ENCODE assay signal across 11 cellular contexts in the genomic region with DNA sequence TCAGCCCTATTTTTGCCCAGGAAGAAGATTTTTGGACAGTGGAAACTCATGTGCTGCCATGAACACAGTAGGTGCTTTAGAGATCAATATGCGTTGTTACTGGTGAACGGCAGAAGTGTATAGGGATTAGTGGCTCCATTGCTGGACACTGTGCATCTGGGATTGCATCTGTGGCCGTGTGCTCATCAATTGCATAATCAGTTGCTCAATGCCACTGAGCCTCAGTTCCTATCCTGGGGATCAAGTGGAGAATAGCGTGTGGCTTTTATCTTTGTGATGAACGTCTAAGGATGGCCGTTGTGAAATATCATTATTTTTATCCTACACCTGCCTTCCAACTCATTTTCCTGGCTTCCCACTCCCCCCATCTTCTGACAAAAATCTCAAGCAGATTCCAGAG. TPM values are rescaled to one million over a fixed set of nuclear protein-coding genes. Genes with fewer than 3 reads are reported as not detected.
A peak's percentile ranks its signal among the peaks of the same experiment; 100 is the strongest.
DNase-seq lines count a peak whose midpoint lies in the region; ATAC-seq and TF ChIP-seq lines count a peak whose summit lies in the region.
"Had no signal": no experiment of that assay in that cellular context is flagged by ENCODE, and none has a peak within 500 bp of the region (broad histone marks: within the 10 kb centered on the region; RNA-seq: fewer than 3 reads in every experiment).

No MANE protein-coding gene starts in this region.

- H3K56ac ChIP-seq in H9 (ENCODE audit: insufficient read length, low read depth, low read length) = no peak overlapping the region

- intact Hi-C loops in left ventricle myocardium inferior (cut with micrococcal nuclease) = no loop called here

- H3K27me3 ChIP-seq in H9 (ENCODE audit: insufficient read depth, low read length) (no peaks in the 10 kb centered on the region; the same call in 1 of the 2 replicates), SJCRH30 (no peaks in the 10 kb centered on the region), left ventricle myocardium inferior (ENCODE audit: low read depth) (peaks cover 59% of the 10 kb centered on the region)
- H3K27me3 ChIP-seq: cardiac muscle cell had no signal

- H3K36me3 Mint-ChIP-seq in H9 (ENCODE audit: insufficient read depth in 1 of 3, low read depth in 3 of 3) = no peaks in the 10 kb centered on the region
- H3K36me3 Mint-ChIP-seq: stimulated activated naive B cell treated with anti-CD40 and anti-IgM and Interleukin-4, amounts not matched to agents 10 μg/mL and 1 μg/mL and 100 μg/mL, for 72 hours had no signal

- H3K4ac ChIP-seq in H9 (ENCODE audit: low read depth, low read length) = no peak overlapping the region

- H3K79me2 ChIP-seq in H9 (ENCODE audit: insufficient read depth, low read length) = no peaks in the 10 kb centered on the region

- H2BK5ac ChIP-seq in H9 (ENCODE audit: insufficient read length, low read length) = no peak overlapping the region

- no peak for TF ChIP-seq CTCF in H9 (conservative IDR thresholded peaks at IDR 0.05)
- no peak for TF ChIP-seq CTCF in left ventricle myocardium inferior (IDR thresholded peaks at IDR 0.05; ENCODE audit: borderline replicate concordance)

- H3K14ac ChIP-seq in H9 (ENCODE audit: insufficient read depth, low read length) = no peak overlapping the region

- no peak overlapping the region for H3T11ph ChIP-seq in H9 (ENCODE audit: low read length)

- H4K20me1 ChIP-seq in H9 (ENCODE audit: control insufficient read depth, insufficient read depth, insufficient read length) = no peaks in the 10 kb centered on the region

- H3K4me1 Mint-ChIP-seq in H9 = peaks cover 38 to 39% of the 10 kb centered on the region in 2 experiments

- WGBS in H9 (ENCODE audit: extremely low coverage, insufficient read length, low lambda C conversion rate) = no CpG with 5 or more reads among the region's 6 CpGs

- no peak overlapping the region for H2AK5ac ChIP-seq in H9 (ENCODE audit: insufficient read length, low read length)

- H3K36me3 ChIP-seq in SJCRH30 (no peaks in the 10 kb centered on the region), left ventricle myocardium inferior (no peaks in the 10 kb centered on the region)
- H3K36me3 ChIP-seq: cardiac muscle cell had no signal

- H2BK15ac ChIP-seq in H9 (ENCODE audit: low read depth, low read length) = no peak overlapping the region

- no peak for DNase-seq in H9
- DNase-seq in SJCRH30 = no peak
- no peak for DNase-seq in left ventricle myocardium inferior
- DNase-seq in stromal cell of bone marrow (ENCODE audit: low read depth) = peak; percentile 21
- DNase-seq in NCI-H345 treated with DMSO at 0.1 percent for 48 hours (lab: John Stamatoyannopoulos, UW; ENCODE audit: unreplicated experiment) = no peak
- DNase-seq: activated B cell treated with CpG ODN at 0.5 μM for 24 hours; stimulated activated naive B cell treated with anti-CD40 and anti-IgM and Interleukin-4, amounts not matched to agents 10 μg/mL and 1 μg/mL and 100 μg/mL, for 72 hours had no signal

- H3K27ac ChIP-seq in H9 (ENCODE audit: insufficient read length, low read depth, low read length) (no peak overlapping the region), SJCRH30 (peak overlapping the region; percentile 31; the same call in 1 of the 2 replicates), left ventricle myocardium inferior (replicated peaks) (peak overlapping the region; percentile 69)
- H3K27ac ChIP-seq: cardiac muscle cell had no signal

- H2BK120ac ChIP-seq in H9 (ENCODE audit: low read depth, low read length, poor library complexity, severe bottlenecking) = no peak overlapping the region

- H3K4me3 ChIP-seq in SJCRH30 (no peak overlapping the region), left ventricle myocardium inferior (no peak overlapping the region)
- H3K4me3 ChIP-seq: cardiac muscle cell had no signal

- peaks cover 14% of the 10 kb centered on the region; the same call in 1 of the 2 replicates for H3K4me1 ChIP-seq in H9 (ENCODE audit: insufficient read depth, low read length)
- H3K4me1 ChIP-seq in SJCRH30 = peaks cover 13% of the 10 kb centered on the region
- H3K4me1 ChIP-seq in left ventricle myocardium inferior = peaks cover 24% of the 10 kb centered on the region

- no peak overlapping the region for H4K5ac ChIP-seq in H9 (ENCODE audit: insufficient read length, low read depth, low read length)

- H3K23me2 ChIP-seq in H9 (ENCODE audit: insufficient read length, low read depth, low read length, poor library complexity, severe bottlenecking) = no peaks in the 10 kb centered on the region

- H3K4me2 ChIP-seq in H9 (ENCODE audit: insufficient read depth, insufficient read length, low read length) = no peak overlapping the region

- no peak overlapping the region for H2BK12ac ChIP-seq in H9 (ENCODE audit: insufficient read length, low read depth, low read length)

- no peak overlapping the region for H4K91ac ChIP-seq in H9 (ENCODE audit: insufficient read length, low read depth, low read length)

- no peak for ATAC-seq in GM21360 (IDR thresholded peaks at IDR 0.05; ENCODE audit: unreplicated experiment)
- no peak for ATAC-seq in GM19023 (IDR thresholded peaks at IDR 0.05; ENCODE audit: unreplicated experiment)

- no peaks in the 10 kb centered on the region for H3K9me3 Mint-ChIP-seq in H9
- H3K9me3 Mint-ChIP-seq: activated B cell treated with CpG ODN at 0.5 μM for 24 hours; stimulated activated naive B cell treated with anti-CD40 and anti-IgM and Interleukin-4, amounts not matched to agents 10 μg/mL and 1 μg/mL and 100 μg/mL, for 72 hours had no signal

- no peak overlapping the region for H3K18ac ChIP-seq in H9 (ENCODE audit: insufficient read length, low read depth, low read length)

- no peak overlapping the region for H2BK20ac ChIP-seq in H9 (ENCODE audit: low read depth, low read length, poor library complexity, severe bottlenecking)

- no peak overlapping the region for H3K23ac ChIP-seq in H9 (ENCODE audit: insufficient read length, low read depth, low read length)

- H4K8ac ChIP-seq in H9 (replicated peaks; ENCODE audit: insufficient read length, low read depth, low read length) = no peak overlapping the region

- peak overlapping the region in 2 of 3 experiments; percentile 80 to 94; a peak in 3 of 7 replicates for H3K27ac Mint-ChIP-seq in H9
- H3K27ac Mint-ChIP-seq: activated B cell treated with CpG ODN at 0.5 μM for 24 hours; stimulated activated naive B cell treated with anti-CD40 and anti-IgM and Interleukin-4, amounts not matched to agents 10 μg/mL and 1 μg/mL and 100 μg/mL, for 72 hours had no signal

- H3K79me1 ChIP-seq in H9 (ENCODE audit: insufficient read depth, low read depth, low read length, poor library complexity, severe bottlenecking) = no peaks in the 10 kb centered on the region

- H2AFZ ChIP-seq in H9 (ENCODE audit: low read length) = no peak overlapping the region

- peaks cover 3% of the 10 kb centered on the region for H3K27me3 Mint-ChIP-seq in H9 (ENCODE audit: low read depth)

- H3K9me3 ChIP-seq in H9 (ENCODE audit: control insufficient read depth, low read depth, low read length) = no peaks in the 10 kb centered on the region
- no peaks in the 10 kb centered on the region for H3K9me3 ChIP-seq in SJCRH30 (replicated peaks)
- no peaks in the 10 kb centered on the region for H3K9me3 ChIP-seq in left ventricle myocardium inferior (replicated peaks)

- peak overlapping the region in 1 of 2 experiments; percentile 47; a peak in 2 of 5 replicates for H3K4me3 Mint-ChIP-seq in H9
- H3K4me3 Mint-ChIP-seq: activated B cell treated with CpG ODN at 0.5 μM for 24 hours had no signal

- no peak overlapping the region for H3K9ac ChIP-seq in H9 (ENCODE audit: extremely low read depth, insufficient read length, low read length)

RNA-seq across cellular contexts. Expression of a gene that starts 5.4 kb away (rescaled TPM):
- total RNA-seq in H9 (2021) (0.11 and 0.22 TPM in 2 replicates), left ventricle myocardium inferior (not detected)
- total RNA-seq in SJCRH30 (2014; rRNA removed; shearing (Covaris generic)) = 0.08 TPM in 1 of 2 replicates, not detected in the other
- total RNA-seq: activated B cell treated with CpG ODN at 0.5 μM for 24 hours, cardiac muscle cell, SK-MEL-5 had no signal

RNA-seq across cellular contexts. Expression of a gene that starts 49.8 kb away (rescaled TPM):
- 30.6 and 32.8 TPM in 2 replicates for total RNA-seq in H9 (2021)
- total RNA-seq in SJCRH30 (2014; rRNA removed; shearing (Covaris generic)) = 31.6 and 34.0 TPM in 2 replicates
- total RNA-seq in left ventricle myocardium inferior = 25.4 TPM
